14 cellular contexts compared by ENCODE assay signal in the genomic region with DNA sequence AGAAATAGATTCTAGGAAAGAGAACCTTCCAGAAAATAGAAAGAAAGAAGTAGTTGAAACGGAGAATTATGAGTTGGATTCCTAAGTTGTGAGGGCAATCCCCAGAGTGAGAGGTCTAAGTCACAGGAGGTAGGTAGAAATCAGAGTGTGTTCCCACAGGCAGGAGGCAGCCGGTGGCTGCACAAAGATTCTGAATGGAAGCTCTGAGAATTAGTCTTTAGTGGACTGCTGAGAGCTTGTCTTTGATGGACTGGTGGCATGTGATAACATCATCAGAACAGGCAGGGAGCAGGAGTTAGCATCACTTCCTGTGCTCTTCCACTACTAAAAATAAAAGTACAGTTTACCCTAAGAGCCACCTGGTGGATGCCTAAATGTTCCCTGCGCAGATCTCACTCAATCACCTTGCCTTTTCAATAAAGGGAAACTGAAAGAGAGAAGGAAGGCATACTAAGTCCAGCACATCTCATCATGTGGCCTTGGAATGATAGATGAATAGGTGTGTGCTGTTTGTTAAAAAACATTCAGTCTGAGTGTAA.
DNase-seq lines count a peak whose midpoint lies in the region; ATAC-seq and TF ChIP-seq lines count a peak whose summit lies in the region.
"Had no signal": no experiment of that assay in that cellular context is flagged by ENCODE, and none has a peak within 500 bp of the region (broad histone marks: within the 10 kb centered on the region; RNA-seq: fewer than 3 reads in every experiment).

No MANE protein-coding gene starts in this region.

- no peaks in the 10 kb centered on the region for H3K79me2 ChIP-seq in PC-3 (ENCODE audit: low read length)

- H3K27me3 Mint-ChIP-seq in stimulated activated naive B cell treated with anti-CD40 and anti-IgM and Interleukin-4, amounts not matched to agents 10 μg/mL and 1 μg/mL and 100 μg/mL, for 72 hours: no peaks in the 10 kb centered on the region
- peaks cover 0 to 3% (median 1%) of the 10 kb centered on the region in 5 donors for H3K27me3 Mint-ChIP-seq in naive thymus-derived CD8-positive, alpha-beta T cell
- no peaks in the 10 kb centered on the region for H3K27me3 Mint-ChIP-seq in activated T-cell treated with anti-CD3 and anti-CD28 coated beads, Interleukin-2, amount 50 U/mL, for 4 hours (ENCODE audit: low read depth)
- H3K27me3 Mint-ChIP-seq: B cell had no signal

- H3K4me3 Mint-ChIP-seq in stimulated activated naive B cell treated with anti-CD40 and anti-IgM and Interleukin-4, amounts not matched to agents 10 μg/mL and 1 μg/mL and 100 μg/mL, for 72 hours: no peak overlapping the region
- no peak overlapping the region for H3K4me3 Mint-ChIP-seq in naive thymus-derived CD8-positive, alpha-beta T cell
- H3K4me3 Mint-ChIP-seq in activated T-cell treated with anti-CD3 and anti-CD28 coated beads, Interleukin-2, amount 50 U/mL, for 4 hours: no peak overlapping the region
- H3K4me3 Mint-ChIP-seq: B cell had no signal

- peaks cover 29% of the 10 kb centered on the region for H3K27me3 ChIP-seq in PC-3 (ENCODE audit: low read length)
- H3K27me3 ChIP-seq: gastrocnemius medialis had no signal

- peak; percentile 21; the same call in 1 of the 2 replicates for TF ChIP-seq CTCF in PC-3 (conservative IDR thresholded peaks at IDR 0.05; ENCODE audit: low read depth, low read length)

- CTCF ChIA-PET in PC-3 (lab: Charles Lee): no interaction called here

- no peak overlapping the region for H2AFZ ChIP-seq in PC-3 (ENCODE audit: low read length)

- H3K36me3 Mint-ChIP-seq in stimulated activated naive B cell treated with anti-CD40 and anti-IgM and Interleukin-4, amounts not matched to agents 10 μg/mL and 1 μg/mL and 100 μg/mL, for 72 hours: no peaks in the 10 kb centered on the region
- no peaks in the 10 kb centered on the region for H3K36me3 Mint-ChIP-seq in naive thymus-derived CD8-positive, alpha-beta T cell
- no peaks in the 10 kb centered on the region for H3K36me3 Mint-ChIP-seq in activated T-cell treated with anti-CD3 and anti-CD28 coated beads, Interleukin-2, amount 50 U/mL, for 4 hours (ENCODE audit: insufficient read depth)

- no TSS peak for BruUV-seq in PC-3 (replicated peaks; lab: Mats Ljungman, UMichigan)

- H3K4me1 ChIP-seq in PC-3 (ENCODE audit: insufficient read depth, low read length): no peaks in the 10 kb centered on the region
- H3K4me1 ChIP-seq: gastrocnemius medialis had no signal

- peak; percentile 16 for DNase-seq in COLO829 (ENCODE audit: low spot score)
- peak; percentile 2 for DNase-seq in PC-3
- no peak for DNase-seq in stimulated activated naive B cell treated with anti-CD40 and anti-IgM and Interleukin-4, amounts not matched to agents 10 μg/mL and 1 μg/mL and 100 μg/mL, for 72 hours
- DNase-seq in naive thymus-derived CD8-positive, alpha-beta T cell: no peak
- DNase-seq in activated T-cell treated with anti-CD3 and anti-CD28 coated beads, Interleukin-2, amount 50 U/mL, for 4 hours: no peak
- DNase-seq in NCI-H1436 (lab: John Stamatoyannopoulos, UW): no peak
- DNase-seq: activated CD4-positive, alpha-beta T cell treated with anti-CD3 and anti-CD28 coated beads, Interleukin-2, amount 50 U/mL, for 1 hour; activated naive CD4-positive, alpha-beta T cell treated with anti-CD3 and anti-CD28 coated beads, Interleukin-2, amount 50 U/mL, for 16 hours; gastrocnemius medialis; right cardiac atrium; SK-N-SH had no signal

- H3K4me2 ChIP-seq in PC-3 (ENCODE audit: low read length): no peak overlapping the region
- H3K4me2 ChIP-seq: SK-N-SH had no signal

- no peaks in the 10 kb centered on the region for H3K9me3 ChIP-seq in PC-3 (ENCODE audit: low read length)
- H3K9me3 ChIP-seq: gastrocnemius medialis, SK-N-SH had no signal

- H4K20me1 ChIP-seq in PC-3 (ENCODE audit: low read length): no peaks in the 10 kb centered on the region

- no peaks in the 10 kb centered on the region for H3K9me2 ChIP-seq in PC-3 (replicated peaks; ENCODE audit: low read length)
- H3K9me2 ChIP-seq: SK-N-SH had no signal

- H3K27ac ChIP-seq in PC-3 (ENCODE audit: low read length): no peak overlapping the region
- H3K27ac ChIP-seq: gastrocnemius medialis had no signal

- H3K36me3 ChIP-seq in PC-3 (ENCODE audit: low read depth, low read length): no peaks in the 10 kb centered on the region
- H3K36me3 ChIP-seq: gastrocnemius medialis had no signal

- no peak overlapping the region for H3K9ac ChIP-seq in PC-3 (ENCODE audit: low read length)
- H3K9ac ChIP-seq: SK-N-SH had no signal

- ATAC-seq in GM18867 (IDR thresholded peaks at IDR 0.05; ENCODE audit: unreplicated experiment) (peak; percentile 84), HG02973 (IDR thresholded peaks at IDR 0.05; ENCODE audit: unreplicated experiment) (peak; percentile 88), PC-3 (no peak)
- no peak for ATAC-seq in stimulated activated naive B cell treated with anti-CD40 and anti-IgM and Interleukin-4, amounts not matched to agents 10 μg/mL and 1 μg/mL and 100 μg/mL, for 72 hours (replicated peaks)
- no peak for ATAC-seq in naive thymus-derived CD8-positive, alpha-beta T cell
- no peak for ATAC-seq in activated T-cell treated with anti-CD3 and anti-CD28 coated beads, Interleukin-2, amount 50 U/mL, for 4 hours
- ATAC-seq: gastrocnemius medialis, right cardiac atrium had no signal

- H3F3A ChIP-seq in PC-3 (ENCODE audit: low read length, unreplicated experiment): no peaks in the 10 kb centered on the region

- no peak overlapping the region for H3K4me3 ChIP-seq in PC-3 (ENCODE audit: low read length)
- H3K4me3 ChIP-seq: gastrocnemius medialis had no signal

- H3K9me3 Mint-ChIP-seq in stimulated activated naive B cell treated with anti-CD40 and anti-IgM and Interleukin-4, amounts not matched to agents 10 μg/mL and 1 μg/mL and 100 μg/mL, for 72 hours: peaks cover 0 to 3% of the 10 kb centered on the region in 2 donors
- peaks cover 0 to 8% (median 0%) of the 10 kb centered on the region in 9 donors for H3K9me3 Mint-ChIP-seq in naive thymus-derived CD8-positive, alpha-beta T cell
- H3K9me3 Mint-ChIP-seq in activated T-cell treated with anti-CD3 and anti-CD28 coated beads, Interleukin-2, amount 50 U/mL, for 4 hours: no peaks in the 10 kb centered on the region

- intact Hi-C loops in PC-3 (cut with micrococcal nuclease): no loop called here

- POLR2A ChIA-PET in PC-3 (lab: Charles Lee; ENCODE audit: unreplicated experiment): no interaction called here
- POLR2A ChIA-PET in naive thymus-derived CD8-positive, alpha-beta T cell (lab: Charles Lee): no interaction called here

- no peaks in the 10 kb centered on the region for H3K4me1 Mint-ChIP-seq in stimulated activated naive B cell treated with anti-CD40 and anti-IgM and Interleukin-4, amounts not matched to agents 10 μg/mL and 1 μg/mL and 100 μg/mL, for 72 hours
- H3K4me1 Mint-ChIP-seq in naive thymus-derived CD8-positive, alpha-beta T cell: no peaks in the 10 kb centered on the region
- H3K4me1 Mint-ChIP-seq in activated T-cell treated with anti-CD3 and anti-CD28 coated beads, Interleukin-2, amount 50 U/mL, for 4 hours (ENCODE audit: low read depth): no peaks in the 10 kb centered on the region
- H3K4me1 Mint-ChIP-seq: B cell had no signal

- no peak overlapping the region for H3K27ac Mint-ChIP-seq in stimulated activated naive B cell treated with anti-CD40 and anti-IgM and Interleukin-4, amounts not matched to agents 10 μg/mL and 1 μg/mL and 100 μg/mL, for 72 hours
- H3K27ac Mint-ChIP-seq in naive thymus-derived CD8-positive, alpha-beta T cell: no peak overlapping the region
- H3K27ac Mint-ChIP-seq: B cell had no signal

Comparison
In these comparisons a context has a peak if more than half of its experiments do, and no peak if none do; other contexts are left out.
1. DNase-seq: peak in COLO829 (single experiment) and PC-3 (single experiment); none in stimulated activated naive B cell treated with anti-CD40 and anti-IgM and Interleukin-4, amounts not matched to agents 10 μg/mL and 1 μg/mL and 100 μg/mL, for 72 hours (single experiment), naive thymus-derived CD8-positive, alpha-beta T cell (0 of 10), activated T-cell treated with anti-CD3 and anti-CD28 coated beads, Interleukin-2, amount 50 U/mL, for 4 hours (single experiment) and NCI-H1436 (single experiment).
2. ATAC-seq: peak in GM18867 (single experiment) and HG02973 (single experiment); none in PC-3 (single experiment), stimulated activated naive B cell treated with anti-CD40 and anti-IgM and Interleukin-4, amounts not matched to agents 10 μg/mL and 1 μg/mL and 100 μg/mL, for 72 hours (0 of 2), naive thymus-derived CD8-positive, alpha-beta T cell (0 of 2) and activated T-cell treated with anti-CD3 and anti-CD28 coated beads, Interleukin-2, amount 50 U/mL, for 4 hours (0 of 2).